Comparison of ENCODE assay signal across 10 cellular contexts in the genomic region with DNA sequence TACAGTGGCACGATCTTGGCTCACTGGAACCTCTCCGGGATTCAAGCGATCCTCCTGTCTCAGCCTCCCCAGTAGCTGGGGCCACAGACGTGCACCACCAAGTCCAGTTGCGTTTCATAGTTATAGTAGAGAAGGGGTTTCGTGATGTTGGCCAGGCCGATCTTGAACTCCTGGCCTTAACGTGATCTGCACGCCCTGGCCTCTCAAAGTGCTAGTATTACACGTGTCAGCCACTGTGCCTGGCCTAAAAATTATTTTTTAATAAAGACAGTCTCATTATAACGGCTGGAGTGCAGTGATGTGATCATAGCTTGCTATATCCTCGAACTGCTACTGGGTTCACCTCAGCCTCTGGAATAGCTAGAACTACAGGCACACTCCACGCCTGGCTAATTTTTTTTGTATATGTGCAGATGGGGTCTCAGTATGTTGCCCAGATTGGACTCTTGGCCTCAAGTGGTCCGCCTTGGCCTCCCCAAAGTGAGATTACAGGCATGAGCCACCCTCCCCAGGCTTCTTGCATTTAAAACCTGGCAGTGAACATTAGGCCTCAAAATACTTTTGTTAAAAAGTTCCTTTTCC. TPM values are rescaled to one million over a fixed set of nuclear protein-coding genes. Genes with fewer than 3 reads are reported as not detected.
DNase-seq lines count a peak whose midpoint lies in the region; ATAC-seq, FAIRE-seq and TF ChIP-seq lines count a peak whose summit lies in the region.
"Had no signal": no experiment of that assay in that cellular context is flagged by ENCODE, and none has a peak within 500 bp of the region (broad histone marks: within the 10 kb centered on the region; RNA-seq: fewer than 3 reads in every experiment).

No MANE protein-coding gene starts in this region.

- H4K20me1 ChIP-seq in GM23248 (ENCODE audit: insufficient read depth) = peaks cover 77% of the 10 kb centered on the region
- H4K20me1 ChIP-seq in SU-DHL-6 (ENCODE audit: low read depth, low read length) = peaks cover 81% of the 10 kb centered on the region

- peak overlapping the region; percentile 98 for H3K4me2 ChIP-seq in GM23248 (ENCODE audit: unreplicated experiment)
- peak overlapping the region; percentile 11 for H3K4me2 ChIP-seq in SU-DHL-6 (ENCODE audit: low read depth, low read length, poor library complexity, severe bottlenecking)

- H3K36me3 ChIP-seq in Caco-2 (ENCODE audit: control insufficient read depth, insufficient read depth, low read length) (peaks cover 6% of the 10 kb centered on the region), GM23248 (ENCODE audit: low read depth) (peaks cover 72% of the 10 kb centered on the region), SU-DHL-6 (ENCODE audit: low read length) (peaks cover 65% of the 10 kb centered on the region), iPS-18a (ENCODE audit: control insufficient read depth, low read depth, low read length) (peaks cover 84% of the 10 kb centered on the region)

- intact Hi-C loops in Caco-2 (cut with micrococcal nuclease; ENCODE audit: unreplicated experiment) = no loop called here

- no peak for FAIRE-seq in urothelium cell line (lab: Jason Lieb, UNC)

- H3K27ac ChIP-seq in GM23248 (no peak overlapping the region), SU-DHL-6 (ENCODE audit: low read depth, low read length) (no peak overlapping the region), iPS-18a (ENCODE audit: low read length) (no peak overlapping the region)

- peak overlapping the region; percentile 59 for H3K27ac Mint-ChIP-seq in Caco-2 (ENCODE audit: unreplicated experiment)

- CTCF ChIA-PET in Caco-2 (lab: Charles Lee) = no interaction called here

- H3K4me3 Mint-ChIP-seq in Caco-2 (ENCODE audit: unreplicated experiment) = peak overlapping the region; percentile 11

- 76 to 77% methylated on average over 14 of the region's 14 CpGs for WGBS in GM23248 (ENCODE audit: low coverage in 1 of 2, low lambda C conversion rate in 2 of 2, missing lambda C conversion rate in 2 of 2), 2 experiments

- no peaks in the 10 kb centered on the region for H3K9me3 ChIP-seq in Caco-2
- no peaks in the 10 kb centered on the region for H3K9me3 ChIP-seq in GM23248 (ENCODE audit: low read depth)
- H3K9me3 ChIP-seq in SU-DHL-6 (ENCODE audit: insufficient read depth, low read length) = no peaks in the 10 kb centered on the region
- no peaks in the 10 kb centered on the region for H3K9me3 ChIP-seq in iPS-18a (ENCODE audit: control insufficient read depth, low read depth, low read length)

- H3K4me1 Mint-ChIP-seq in Caco-2 (ENCODE audit: low read depth, unreplicated experiment) = peaks cover 26% of the 10 kb centered on the region

- H3F3A ChIP-seq in GM23248 (ENCODE audit: insufficient read depth) (peaks cover 65% of the 10 kb centered on the region), SU-DHL-6 (ENCODE audit: insufficient read depth) (peaks cover 33% of the 10 kb centered on the region; the same call in 1 of the 2 replicates)

- H3K9me2 ChIP-seq in GM23248 (ENCODE audit: insufficient read depth) (no peaks in the 10 kb centered on the region), SU-DHL-6 (replicated peaks; ENCODE audit: insufficient read depth, low read length) (no peaks in the 10 kb centered on the region)

- no peak overlapping the region for H3K4me3 ChIP-seq in Caco-2 (ENCODE audit: low read depth, low read length)
- no peak overlapping the region for H3K4me3 ChIP-seq in GM23248
- no peak overlapping the region for H3K4me3 ChIP-seq in SU-DHL-6 (ENCODE audit: insufficient read depth, low read length, poor library complexity, severe bottlenecking)
- H3K4me3 ChIP-seq in iPS-18a (ENCODE audit: low read length) = peak overlapping the region; percentile 89

- H3K4me1 ChIP-seq in Caco-2 = peaks cover 34% of the 10 kb centered on the region
- peaks cover 29% of the 10 kb centered on the region for H3K4me1 ChIP-seq in GM23248 (ENCODE audit: insufficient read depth)
- H3K4me1 ChIP-seq in iPS-18a (ENCODE audit: control insufficient read depth, low read depth, low read length) = peaks cover 12% of the 10 kb centered on the region

- TF ChIP-seq CTCF in Caco-2 (IDR thresholded peaks at IDR 0.05; ENCODE audit: insufficient read depth in 1 of 2, low read depth in 1 of 2, low read length in 1 of 2, severe bottlenecking in 1 of 2, unreplicated experiment in 1 of 2) (no peak), SU-DHL-6 (IDR thresholded peaks at IDR 0.05; ENCODE audit: insufficient read depth, low read length, poor library complexity, severe bottlenecking) (no peak)

- H3K27me3 Mint-ChIP-seq in Caco-2 (ENCODE audit: insufficient read depth, unreplicated experiment) = no peaks in the 10 kb centered on the region

- H3K27me3 ChIP-seq in Caco-2 (replicated peaks; ENCODE audit: control insufficient read depth, insufficient read depth, low read length) = no peaks in the 10 kb centered on the region
- no peaks in the 10 kb centered on the region for H3K27me3 ChIP-seq in GM23248 (replicated peaks; ENCODE audit: insufficient read depth)
- H3K27me3 ChIP-seq in SU-DHL-6 (ENCODE audit: low read length) = no peaks in the 10 kb centered on the region
- no peaks in the 10 kb centered on the region for H3K27me3 ChIP-seq in iPS-18a (ENCODE audit: control insufficient read depth, insufficient read depth, low read length)

- H3K36me3 Mint-ChIP-seq in Caco-2 (ENCODE audit: insufficient read depth, unreplicated experiment) = peaks cover 99% of the 10 kb centered on the region

- H3K9me3 Mint-ChIP-seq in Caco-2 (ENCODE audit: unreplicated experiment) = no peaks in the 10 kb centered on the region

- H3K9ac ChIP-seq in GM23248 (no peak overlapping the region), SU-DHL-6 (ENCODE audit: low read length) (no peak overlapping the region), iPS-18a (ENCODE audit: low read length) (no peak overlapping the region)

- no TSS peak for BruUV-seq in Caco-2 (replicated peaks; lab: Mats Ljungman, UMichigan)

- in situ Hi-C loops in GM23248 (cut with MboI) = no loop called here

- ATAC-seq in GM19452 (IDR thresholded peaks at IDR 0.05; ENCODE audit: unreplicated experiment) (no peak), GM18520 (IDR thresholded peaks at IDR 0.05; ENCODE audit: unreplicated experiment) (no peak)

- H3K79me2 ChIP-seq in GM23248 (ENCODE audit: insufficient read depth) (peaks cover 94% of the 10 kb centered on the region), SU-DHL-6 (ENCODE audit: insufficient read depth, low read length) (peaks cover 94% of the 10 kb centered on the region)

- H2AFZ ChIP-seq in GM23248 (no peak overlapping the region), SU-DHL-6 (ENCODE audit: low read depth, low read length, severe bottlenecking) (no peak overlapping the region)

- no peak for DNase-seq in Caco-2
- no peak for DNase-seq in GM23248
- no peak for DNase-seq in SW480 (ENCODE audit: low spot score)
- no peak for DNase-seq in urothelium cell line (ENCODE audit: low spot score)
- DNase-seq: NCI-H345, RPMI8226 had no signal

- POLR2A ChIA-PET in Caco-2 (lab: Charles Lee) = no interaction called here

RNA-seq across cellular contexts. Expression of a gene that starts 4.4 kb away (rescaled TPM):
- total RNA-seq in Caco-2 (2022) = 2,112 and 2,207 TPM in 2 replicates
- 683 and 757 TPM in 2 replicates for total RNA-seq in GM23248 (2014; rRNA removed; shearing (Covaris generic))
- 566 and 584 TPM in 2 replicates for polyA plus RNA-seq in GM23248 (2016; fragmentation: Nextera tagmentation; extraction: Ambion mirVana)

RNA-seq across cellular contexts. Expression of a gene that starts 27.4 kb away (rescaled TPM):
- 1.3 and 2.1 TPM in 2 replicates for total RNA-seq in Caco-2 (2022)
- total RNA-seq in GM23248 (2014; rRNA removed; shearing (Covaris generic)) = not detected in 2 replicates
- polyA plus RNA-seq in GM23248 (2016; fragmentation: Nextera tagmentation; extraction: Ambion mirVana) = 0.09 TPM in 2 replicates
